24 cellular contexts compared by ENCODE assay signal in genomic region chr22:34946339-34946985, GRCh38.
DNase-seq lines count a peak whose midpoint lies in the region; FAIRE-seq and TF ChIP-seq lines count a peak whose summit lies in the region.
"Had no signal": no experiment of that assay in that cellular context is flagged by ENCODE, and none has a peak within 500 bp of the region (broad histone marks: within the 10 kb centered on the region; RNA-seq: fewer than 3 reads in every experiment).

No MANE protein-coding gene starts in this region.

- peak; percentile 2 for DNase-seq in A172 (ENCODE audit: low spot score)
- DNase-seq in GM12892 (ENCODE audit: insufficient read length), result no peak
- DNase-seq in RCC 7860 (ENCODE audit: low spot score), result peak; percentile 87
- DNase-seq in islet precursor cell, result peak; percentile 89
- DNase-seq in NCI-H1417 treated with DMSO at 0.1 percent for 48 hours (lab: John Stamatoyannopoulos, UW), result no peak
- no peak for DNase-seq in stimulated activated CD4-positive, alpha-beta T cell treated with anti-CD3 and anti-CD28 coated beads, Interleukin-4, amount 100 ng/mL, for 4 hours
- DNase-seq in HUDEP-2 (lab: John Stamatoyannopoulos, UW; ENCODE audit: unreplicated experiment in 76 of 76), result no peak
- no peak for DNase-seq in NCI-H128 (lab: John Stamatoyannopoulos, UW; ENCODE audit: unreplicated experiment)
- DNase-seq: 8988T; BE2C; CD4-positive, CD25-positive, alpha-beta regulatory T cell; COR-L47; DMS 273 treated with DMSO at 0.1 percent for 48 hours; H7; HFFc6; Kasumi-1; NCI-H1105; NCI-H187; NCI-H2107; NCI-H2227 treated with DMSO at 0.1 percent for 48 hours; NCI-H510A treated with DMSO at 0.1 percent for 48 hours; NCI-H774; PC-3 had no signal

- FAIRE-seq in GM12892 (lab: Jason Lieb, UNC) (peak; percentile 50), RCC 7860 (lab: Jason Lieb, UNC) (peak; percentile 91)
- FAIRE-seq: HTR-8/SVneo had no signal

- no peak for TF ChIP-seq POLR2A in GM12892 (IDR thresholded peaks at IDR 0.05; ENCODE audit: low read depth, low read length)

Comparison
In these comparisons a context has a peak if more than half of its experiments do, and no peak if none do; other contexts are left out.
1. DNase-seq: peak in A172 (single experiment), RCC 7860 (single experiment) and islet precursor cell (single experiment); none in GM12892 (single experiment), NCI-H1417 treated with DMSO at 0.1 percent for 48 hours (single experiment), stimulated activated CD4-positive, alpha-beta T cell treated with anti-CD3 and anti-CD28 coated beads, Interleukin-4, amount 100 ng/mL, for 4 hours (0 of 2), HUDEP-2 (0 of 76) and NCI-H128 (single experiment).